ENCODE assay signal across 8 cellular contexts in the genomic region with DNA sequence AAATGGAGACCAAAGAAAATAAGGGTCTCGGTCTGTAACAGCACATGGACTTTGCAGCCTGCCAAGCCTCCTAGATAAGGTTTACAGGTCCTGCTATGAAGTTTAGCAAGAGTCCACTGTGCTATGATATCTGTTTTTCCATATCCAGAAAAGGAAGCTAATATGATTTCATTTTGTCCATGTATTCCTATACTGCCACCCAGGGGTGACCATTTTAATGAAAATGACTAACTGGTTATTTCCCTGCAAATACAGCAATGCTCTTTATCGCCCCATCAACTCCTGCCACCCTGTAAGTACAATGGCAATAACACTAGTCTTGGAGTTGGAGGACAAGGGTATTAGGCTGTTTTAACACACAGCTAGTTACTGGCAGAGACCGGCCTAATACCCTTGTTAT.
DNase-seq lines count a peak whose midpoint lies in the region; ATAC-seq and TF ChIP-seq lines count a peak whose summit lies in the region.

No MANE protein-coding gene starts in this region.

- H3K27ac ChIP-seq in SU-DHL-6 (ENCODE audit: low read depth, low read length) (no peak overlapping the region), psoas muscle (no peak overlapping the region)

- H3K4me3 ChIP-seq in SU-DHL-6 (ENCODE audit: insufficient read depth, low read length, poor library complexity, severe bottlenecking), result no peak overlapping the region
- no peak overlapping the region for H3K4me3 ChIP-seq in psoas muscle

- WGBS in psoas muscle, 3 donors, result 58 to 74% (median 64%) methylated on average over 3 of the region's 3 CpGs

- DNase-seq in DMS114 treated with DMSO at 0.1 percent for 48 hours (lab: John Stamatoyannopoulos, UW; ENCODE audit: unreplicated experiment) (peak; percentile 33), Kasumi-1 (lab: John Stamatoyannopoulos, UW) (peak; percentile 44 to 66), left kidney (ENCODE audit: low read depth, low spot score) (peak; percentile 23), psoas muscle (no peak), NCI-H187 (lab: John Stamatoyannopoulos, UW) (no peak)

- no peak overlapping the region for H2AFZ ChIP-seq in SU-DHL-6 (ENCODE audit: low read depth, low read length, severe bottlenecking)

- H3K27me3 ChIP-seq in SU-DHL-6 (ENCODE audit: low read length) (no peaks in the 10 kb centered on the region; the same call in 1 of the 2 replicates), psoas muscle (ENCODE audit: insufficient read depth in 3 of 3, low read length in 2 of 3) (no peaks in the 10 kb centered on the region)

- no peaks in the 10 kb centered on the region for H4K20me1 ChIP-seq in SU-DHL-6 (ENCODE audit: low read depth, low read length)

- H3K4me1 ChIP-seq in psoas muscle, result no peaks in the 10 kb centered on the region

- no peaks in the 10 kb centered on the region for H3K9me2 ChIP-seq in SU-DHL-6 (replicated peaks; ENCODE audit: insufficient read depth, low read length)

- H3F3A ChIP-seq in SU-DHL-6 (ENCODE audit: insufficient read depth), result no peaks in the 10 kb centered on the region

- no peak overlapping the region for H3K4me2 ChIP-seq in SU-DHL-6 (ENCODE audit: low read depth, low read length, poor library complexity, severe bottlenecking)

- ATAC-seq in psoas muscle (no peak), GM18858 (IDR thresholded peaks at IDR 0.05; ENCODE audit: unreplicated experiment) (no peak), HG02938 (IDR thresholded peaks at IDR 0.05; ENCODE audit: unreplicated experiment) (no peak)

- no peaks in the 10 kb centered on the region for H3K79me2 ChIP-seq in SU-DHL-6 (ENCODE audit: insufficient read depth, low read length)

- H3K9ac ChIP-seq in SU-DHL-6 (ENCODE audit: low read length), result no peak overlapping the region

- H3K9me3 ChIP-seq in SU-DHL-6 (ENCODE audit: insufficient read depth, low read length) (no peaks in the 10 kb centered on the region), psoas muscle (no peaks in the 10 kb centered on the region)

- TF ChIP-seq CTCF in SU-DHL-6 (IDR thresholded peaks at IDR 0.05; ENCODE audit: insufficient read depth, low read length, poor library complexity, severe bottlenecking) (peak; percentile 17), psoas muscle (IDR thresholded peaks at IDR 0.05) (no peak)

- intact Hi-C loops in psoas muscle (cut with DNase I), result no loop called here

- H3K36me3 ChIP-seq in SU-DHL-6 (ENCODE audit: low read length), result no peaks in the 10 kb centered on the region
- H3K36me3 ChIP-seq in psoas muscle (ENCODE audit: insufficient read depth in 1 of 2, low read depth in 1 of 2), result no peaks in the 10 kb centered on the region

Comparison
In these comparisons a context has a peak if more than half of its experiments do, and no peak if none do; other contexts are left out.
1. DNase-seq: peak in DMS114 treated with DMSO at 0.1 percent for 48 hours (single experiment), Kasumi-1 (2 of 2) and left kidney (single experiment); none in psoas muscle (0 of 2) and NCI-H187 (0 of 2).